ENCODE assay signal across 1 cellular context in the genomic region with DNA sequence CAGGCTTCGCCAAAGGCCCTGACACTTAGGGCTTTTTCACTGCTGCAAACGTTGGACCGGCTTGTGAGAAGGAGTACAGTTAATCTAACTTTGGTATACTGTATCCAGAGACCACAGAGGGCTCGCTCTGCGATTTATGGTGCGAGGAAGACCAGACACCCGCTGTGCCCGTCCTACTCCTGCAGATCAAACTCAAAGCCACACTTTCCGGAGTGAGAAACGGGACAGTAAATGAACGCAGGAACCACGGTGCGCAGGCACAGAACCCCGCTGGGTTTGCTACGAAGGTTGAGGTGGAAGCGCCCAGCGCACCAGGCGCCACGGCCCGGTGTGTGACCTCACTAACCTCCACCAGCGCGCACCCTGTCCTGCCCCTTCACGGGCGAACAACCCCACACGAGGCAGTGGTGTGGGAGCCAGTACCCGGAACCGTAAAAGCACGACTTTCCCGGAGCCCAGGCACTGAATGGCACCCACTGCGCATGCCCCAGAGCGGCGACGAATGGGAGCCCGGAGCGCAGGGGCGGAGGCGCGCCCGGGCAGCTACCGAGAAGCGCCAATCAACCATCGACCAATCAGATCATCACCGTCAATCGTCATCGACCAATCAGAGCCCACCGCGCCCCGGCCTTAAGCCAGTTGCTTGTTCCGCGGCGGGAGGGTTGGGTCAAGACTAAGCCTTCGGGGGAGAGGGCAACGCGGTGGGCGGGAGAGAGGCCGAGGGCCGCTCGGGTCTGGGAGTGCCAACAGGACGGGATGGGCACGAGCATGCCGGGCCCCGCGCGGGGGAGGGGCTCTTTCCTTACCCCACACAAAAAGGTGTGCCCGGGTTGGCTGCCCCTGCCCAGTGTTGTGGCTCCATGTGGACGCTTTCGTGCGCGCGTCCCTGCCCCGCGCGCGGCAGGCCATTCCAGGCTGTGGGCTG.
A peak's percentile ranks its signal among the peaks of the same experiment; 100 is the strongest.
TF ChIP-seq lines count a peak whose summit lies in the region.

No MANE protein-coding gene starts in this region.

TF ChIP-seq in HepG2, 621 proteins besides CTCF, POLR2A, EP300 and RAD21 (continued from another document and continues in another):
- TF ChIP-seq MTERF4 (CRISPR knock-in tag; IDR thresholded peaks at IDR 0.05): no peak
- TF ChIP-seq CBX2 (IDR thresholded peaks at IDR 0.05; ENCODE audit: low read depth, low read length): no peak
- TF ChIP-seq CBX2 (CRISPR knock-in tag; IDR thresholded peaks at IDR 0.05; ENCODE audit: low read depth): no peak
- TF ChIP-seq ZBTB38 (CRISPR knock-in tag; IDR thresholded peaks at IDR 0.05): no peak
- peak; percentile 29; the same call in 1 of the 2 replicates for TF ChIP-seq ZNF563 (CRISPR knock-in tag; IDR thresholded peaks at IDR 0.05)
- TF ChIP-seq KLF6 (CRISPR knock-in tag; IDR thresholded peaks at IDR 0.05): 0 out of 2 replicates have a peak, but pooled peaks have one; percentile 32
- TF ChIP-seq ZBTB26 (CRISPR knock-in tag; IDR thresholded peaks at IDR 0.05; ENCODE audit: borderline replicate concordance): no peak
- TF ChIP-seq ZNF350 (CRISPR knock-in tag; IDR thresholded peaks at IDR 0.05; ENCODE audit: borderline replicate concordance, low read depth): peak; percentile 27; the same call in 1 of the 2 replicates
- TF ChIP-seq NR2F1 (CRISPR knock-in tag; IDR thresholded peaks at IDR 0.05): no peak
- TF ChIP-seq ZNF362 (CRISPR knock-in tag; IDR thresholded peaks at IDR 0.05; ENCODE audit: borderline replicate concordance): no peak
- TF ChIP-seq, protein P1, sequence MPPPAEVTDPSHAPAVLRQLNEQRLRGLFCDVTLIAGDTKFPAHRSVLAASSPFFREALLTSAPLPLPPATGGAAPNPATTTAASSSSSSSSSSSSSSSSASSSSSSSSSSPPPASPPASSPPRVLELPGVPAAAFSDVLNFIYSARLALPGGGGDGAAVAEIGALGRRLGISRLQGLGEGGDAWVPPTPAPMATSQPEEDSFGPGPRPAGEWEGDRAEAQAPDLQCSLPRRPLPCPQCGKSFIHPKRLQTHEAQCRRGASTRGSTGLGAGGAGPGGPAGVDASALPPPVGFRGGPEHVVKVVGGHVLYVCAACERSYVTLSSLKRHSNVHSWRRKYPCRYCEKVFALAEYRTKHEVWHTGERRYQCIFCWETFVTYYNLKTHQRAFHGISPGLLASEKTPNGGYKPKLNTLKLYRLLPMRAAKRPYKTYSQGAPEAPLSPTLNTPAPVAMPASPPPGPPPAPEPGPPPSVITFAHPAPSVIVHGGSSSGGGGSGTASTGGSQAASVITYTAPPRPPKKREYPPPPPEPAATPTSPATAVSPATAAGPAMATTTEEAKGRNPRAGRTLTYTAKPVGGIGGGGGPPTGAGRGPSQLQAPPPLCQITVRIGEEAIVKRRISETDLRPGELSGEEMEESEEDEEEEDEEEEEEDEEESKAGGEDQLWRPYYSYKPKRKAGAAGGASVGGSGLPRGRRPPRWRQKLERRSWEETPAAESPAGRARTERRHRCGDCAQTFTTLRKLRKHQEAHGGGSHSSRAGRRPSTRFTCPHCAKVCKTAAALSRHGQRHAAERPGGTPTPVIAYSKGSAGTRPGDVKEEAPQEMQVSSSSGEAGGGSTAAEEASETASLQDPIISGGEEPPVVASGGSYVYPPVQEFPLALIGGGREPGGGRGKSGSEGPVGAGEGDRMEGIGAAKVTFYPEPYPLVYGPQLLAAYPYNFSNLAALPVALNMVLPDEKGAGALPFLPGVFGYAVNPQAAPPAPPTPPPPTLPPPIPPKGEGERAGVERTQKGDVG (CRISPR knock-in tag; IDR thresholded peaks at IDR 0.05; ENCODE audit: borderline replicate concordance): no peak
- TF ChIP-seq SALL1 (CRISPR knock-in tag; IDR thresholded peaks at IDR 0.05): peak; percentile 10; the same call in 1 of the 2 replicates
- TF ChIP-seq GATA4 (IDR thresholded peaks at IDR 0.05; ENCODE audit: borderline replicate concordance, low read depth): no peak
- no peak for TF ChIP-seq PCBP1 (IDR thresholded peaks at IDR 0.05; ENCODE audit: borderline replicate concordance, low read depth, low read length)
- TF ChIP-seq JUN (CRISPR knock-in tag; IDR thresholded peaks at IDR 0.05): no peak
- TF ChIP-seq ZNF253 (CRISPR knock-in tag; IDR thresholded peaks at IDR 0.05; ENCODE audit: borderline replicate concordance): no peak
- TF ChIP-seq MTA1 (CRISPR knock-in tag; IDR thresholded peaks at IDR 0.05; ENCODE audit: borderline replicate concordance): no peak; the same call in 1 of the 2 replicates
- TF ChIP-seq ZNF589 (CRISPR knock-in tag; conservative IDR thresholded peaks at IDR 0.05): no peak
- TF ChIP-seq SP2 (CRISPR knock-in tag; IDR thresholded peaks at IDR 0.05): peak; percentile 87
- no peak for TF ChIP-seq ZNF652 (CRISPR knock-in tag; IDR thresholded peaks at IDR 0.05; ENCODE audit: borderline replicate concordance, low read depth)
- no peak; the same call in 1 of the 2 replicates for TF ChIP-seq HNF1B (CRISPR knock-in tag; IDR thresholded peaks at IDR 0.05)
- no peak for TF ChIP-seq AHDC1 (CRISPR knock-in tag; IDR thresholded peaks at IDR 0.05; ENCODE audit: borderline replicate concordance)
- no peak for TF ChIP-seq TEAD3 (CRISPR knock-in tag; optimal IDR thresholded peaks at IDR 0.05; ENCODE audit: borderline replicate concordance)
- TF ChIP-seq ZFP37 (CRISPR knock-in tag; IDR thresholded peaks at IDR 0.05; ENCODE audit: borderline replicate concordance): no peak
- no peak for TF ChIP-seq MYPOP (CRISPR knock-in tag; IDR thresholded peaks at IDR 0.05)
- TF ChIP-seq, protein P2, sequence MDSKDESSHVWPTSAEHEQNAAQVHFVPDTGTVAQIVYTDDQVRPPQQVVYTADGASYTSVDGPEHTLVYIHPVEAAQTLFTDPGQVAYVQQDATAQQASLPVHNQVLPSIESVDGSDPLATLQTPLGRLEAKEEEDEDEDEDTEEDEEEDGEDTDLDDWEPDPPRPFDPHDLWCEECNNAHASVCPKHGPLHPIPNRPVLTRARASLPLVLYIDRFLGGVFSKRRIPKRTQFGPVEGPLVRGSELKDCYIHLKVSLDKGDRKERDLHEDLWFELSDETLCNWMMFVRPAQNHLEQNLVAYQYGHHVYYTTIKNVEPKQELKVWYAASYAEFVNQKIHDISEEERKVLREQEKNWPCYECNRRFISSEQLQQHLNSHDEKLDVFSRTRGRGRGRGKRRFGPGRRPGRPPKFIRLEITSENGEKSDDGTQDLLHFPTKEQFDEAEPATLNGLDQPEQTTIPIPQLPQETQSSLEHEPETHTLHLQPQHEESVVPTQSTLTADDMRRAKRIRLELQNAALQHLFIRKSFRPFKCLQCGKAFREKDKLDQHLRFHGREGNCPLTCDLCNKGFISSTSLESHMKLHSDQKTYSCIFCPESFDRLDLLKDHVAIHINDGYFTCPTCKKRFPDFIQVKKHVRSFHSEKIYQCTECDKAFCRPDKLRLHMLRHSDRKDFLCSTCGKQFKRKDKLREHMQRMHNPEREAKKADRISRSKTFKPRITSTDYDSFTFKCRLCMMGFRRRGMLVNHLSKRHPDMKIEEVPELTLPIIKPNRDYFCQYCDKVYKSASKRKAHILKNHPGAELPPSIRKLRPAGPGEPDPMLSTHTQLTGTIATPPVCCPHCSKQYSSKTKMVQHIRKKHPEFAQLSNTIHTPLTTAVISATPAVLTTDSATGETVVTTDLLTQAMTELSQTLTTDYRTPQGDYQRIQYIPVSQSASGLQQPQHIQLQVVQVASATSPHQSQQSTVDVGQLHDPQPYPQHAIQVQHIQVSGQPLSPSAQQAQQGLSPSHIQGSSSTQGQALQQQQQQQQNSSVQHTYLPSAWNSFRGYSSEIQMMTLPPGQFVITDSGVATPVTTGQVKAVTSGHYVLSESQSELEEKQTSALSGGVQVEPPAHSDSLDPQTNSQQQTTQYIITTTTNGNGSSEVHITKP (CRISPR knock-in tag; IDR thresholded peaks at IDR 0.05; ENCODE audit: low read depth): no peak
